Comparison of ENCODE assay signal across 7 cellular contexts in genomic region chr17:67379251-67379630, GRCh38. TPM values are rescaled to one million over a fixed set of nuclear protein-coding genes. Genes with fewer than 3 reads are reported as not detected.
DNase-seq lines count a peak whose midpoint lies in the region; ATAC-seq and TF ChIP-seq lines count a peak whose summit lies in the region.

No MANE protein-coding gene starts in this region.

- WGBS in stomach, 5 donors, result 61 to 69% (median 63%) methylated on average over 8 of the region's 8 CpGs

- TF ChIP-seq CTCF in stomach (IDR thresholded peaks at IDR 0.05), result no peak

- H3K9me3 Mint-ChIP-seq in activated naive CD8-positive, alpha-beta T cell (ENCODE audit: low read depth), result no peaks in the 10 kb centered on the region
- no peaks in the 10 kb centered on the region for H3K9me3 Mint-ChIP-seq in immature natural killer cell

- H3K27me3 Mint-ChIP-seq in activated naive CD8-positive, alpha-beta T cell, result no peaks in the 10 kb centered on the region
- peaks cover 9 to 19% (median 13%) of the 10 kb centered on the region in 3 donors for H3K27me3 Mint-ChIP-seq in immature natural killer cell (ENCODE audit: low read depth in 3 of 3)

- DNase-seq in immature natural killer cell (no peak), stomach (no peak), NCI-H2107 (lab: John Stamatoyannopoulos, UW) (no peak), middle frontal gyrus (ENCODE audit: extremely low spot score, low spot score) (no peak)

- intact Hi-C loops in stomach (cut with DNase I; ENCODE audit: low total_unique reads), result loop anchor here (5.0 to 10.0 kb wide), 2 partner anchors 98 to 316 kb away; no protein-coding TSS in a partner anchor

- H3K36me3 ChIP-seq in HUES48 (ENCODE audit: control insufficient read depth, insufficient read depth, low read length) (peaks cover 10% of the 10 kb centered on the region), stomach (no peaks in the 10 kb centered on the region)

- no peak for ATAC-seq in GM21529 (IDR thresholded peaks at IDR 0.05; ENCODE audit: unreplicated experiment)

- no peak for TF ChIP-seq POLR2A in stomach (IDR thresholded peaks at IDR 0.05)

- peak overlapping the region; percentile 96 for H3K27ac Mint-ChIP-seq in activated naive CD8-positive, alpha-beta T cell
- H3K27ac Mint-ChIP-seq in immature natural killer cell, result peak overlapping the region; percentile 86 to 97 (median 94)

- H3K4me1 ChIP-seq in HUES48 (ENCODE audit: control insufficient read depth, insufficient read depth, low read length) (peaks cover 17% of the 10 kb centered on the region), stomach (peaks cover 8 to 42% (median 19%) of the 10 kb centered on the region in 4 donors)

- H3K4me1 Mint-ChIP-seq in activated naive CD8-positive, alpha-beta T cell (ENCODE audit: low read depth), result peaks cover 51% of the 10 kb centered on the region
- H3K4me1 Mint-ChIP-seq in immature natural killer cell, result peaks cover 63 to 64% of the 10 kb centered on the region in 2 donors

- TF ChIP-seq EP300 in stomach (IDR thresholded peaks at IDR 0.05), result no peak

- no peaks in the 10 kb centered on the region for H3K27me3 ChIP-seq in HUES48 (ENCODE audit: control insufficient read depth, insufficient read depth, low read length)
- no peaks in the 10 kb centered on the region for H3K27me3 ChIP-seq in stomach

- H3K27ac ChIP-seq in HUES48 (ENCODE audit: low read depth, low read length), result peak overlapping the region; percentile 76
- H3K27ac ChIP-seq in stomach, result peak overlapping the region; percentile 88 to 97 (median 93)

- H3K9ac ChIP-seq in HUES48 (ENCODE audit: low read depth, low read length), result peak overlapping the region; percentile 27

- H3K9me3 ChIP-seq in HUES48 (ENCODE audit: control insufficient read depth, insufficient read depth, low read length) (no peaks in the 10 kb centered on the region), stomach (no peaks in the 10 kb centered on the region)

- peak overlapping the region; percentile 95 for H3K4me3 Mint-ChIP-seq in activated naive CD8-positive, alpha-beta T cell
- H3K4me3 Mint-ChIP-seq in immature natural killer cell, result peak overlapping the region; percentile 93 to 96 (median 94)

- peaks cover 2% of the 10 kb centered on the region for H3K36me3 Mint-ChIP-seq in activated naive CD8-positive, alpha-beta T cell
- peaks cover 3 to 14% (median 8%) of the 10 kb centered on the region in 3 donors for H3K36me3 Mint-ChIP-seq in immature natural killer cell

- H3K4me3 ChIP-seq in HUES48 (ENCODE audit: low read depth, low read length) (peak overlapping the region; percentile 79), stomach (peak overlapping the region; percentile 69 to 85 (median 82))

RNA-seq across cellular contexts. Expression of gene PITPNC1, which starts 2.2 kb away (rescaled TPM):
- polyA plus RNA-seq in immature natural killer cell (100 to 1,000 TPM; 119 to 155 (median 150) TPM), stomach (10 to 100 TPM in 2 of 3 donors, 1 to 10 TPM in 1; 9.3 to 13.6 (median 13.0) TPM)
- 10 to 100 TPM in 4 of 5 donors, 1 to 10 TPM in 1; 2.3 to 25.3 (median 17.4) TPM for total RNA-seq in stomach

RNA-seq across cellular contexts. Expression of gene PSMD12, which starts 12.9 kb away (rescaled TPM):
- polyA plus RNA-seq in immature natural killer cell, result 10 to 100 TPM; 24.1 to 43.9 (median 37.3) TPM
- total RNA-seq in stomach, result 10 to 100 TPM in 4 of 5 donors, 1 to 10 TPM in 1; 4.9 to 44.6 (median 17.9) TPM
- 10 to 100 TPM; 14.6 to 19.4 (median 16.9) TPM for polyA plus RNA-seq in stomach

Comparison
In these comparisons a context has a peak if more than half of its experiments do, and no peak if none do; other contexts are left out.
1. RNA of gene PITPNC1, which starts 2.2 kb away (polyA plus RNA-seq): 119 to 155 TPM in immature natural killer cell; 9.3 to 13.6 TPM in stomach; every median in the first group is over 4 times any median in the second.